ENCODE assay signal across 8 cellular contexts in genomic region chr12:117836999-117837736, GRCh38.
A peak's percentile ranks its signal among the peaks of the same experiment; 100 is the strongest.
DNase-seq lines count a peak whose midpoint lies in the region; ATAC-seq, FAIRE-seq and TF ChIP-seq lines count a peak whose summit lies in the region.

No MANE protein-coding gene starts in this region.

- POLR2A ChIA-PET in activated naive CD8-positive, alpha-beta T cell treated with anti-CD3 and anti-CD28 coated beads, Interleukin-2, amount 10 ng/mL, durations not matched to agents 7 days and 5 days (lab: Charles Lee), result no interaction called here

- intact Hi-C loops in cardiac septum (cut with DNase I), result loop anchor here (1.0 to 10.0 kb wide), 4 partner anchors 252 to 624 kb away; no protein-coding TSS in a partner anchor

- no peak overlapping the region for H3K4me3 Mint-ChIP-seq in activated naive CD8-positive, alpha-beta T cell treated with anti-CD3 and anti-CD28 coated beads, Interleukin-2, amount 10 ng/mL, durations not matched to agents 7 days and 5 days
- H3K4me3 Mint-ChIP-seq in progenitor cell of endocrine pancreas (ENCODE audit: low read depth), result no peak overlapping the region

- no peaks in the 10 kb centered on the region for H3K9me3 Mint-ChIP-seq in activated naive CD8-positive, alpha-beta T cell treated with anti-CD3 and anti-CD28 coated beads, Interleukin-2, amount 10 ng/mL, durations not matched to agents 7 days and 5 days
- no peaks in the 10 kb centered on the region for H3K9me3 Mint-ChIP-seq in progenitor cell of endocrine pancreas (ENCODE audit: low read depth)

- peak; percentile 90 for ATAC-seq in SK-N-SH treated with all-trans-retinoic acid at 6 μM for 48 hours
- peak; percentile 68 for ATAC-seq in activated naive CD8-positive, alpha-beta T cell treated with anti-CD3 and anti-CD28 coated beads, Interleukin-2, amount 10 ng/mL, durations not matched to agents 7 days and 5 days (ENCODE audit: low read depth)

- H3K27ac Mint-ChIP-seq in activated naive CD8-positive, alpha-beta T cell treated with anti-CD3 and anti-CD28 coated beads, Interleukin-2, amount 10 ng/mL, durations not matched to agents 7 days and 5 days, result no peak overlapping the region
- no peak overlapping the region for H3K27ac Mint-ChIP-seq in progenitor cell of endocrine pancreas

- in situ Hi-C loops in ACHN (cut with HindIII; ENCODE audit: low pct_ligation_motif_present, low pct_unique_long_range_greater_than_20kb, low sequenced_read_pairs), result loop anchor here (25.0 kb wide), 3 partner anchors 150 to 475 kb away; partner anchors contain the start of gene NOS1

- no peaks in the 10 kb centered on the region for H3K36me3 Mint-ChIP-seq in activated naive CD8-positive, alpha-beta T cell treated with anti-CD3 and anti-CD28 coated beads, Interleukin-2, amount 10 ng/mL, durations not matched to agents 7 days and 5 days
- H3K36me3 Mint-ChIP-seq in progenitor cell of endocrine pancreas (ENCODE audit: insufficient read depth), result no peaks in the 10 kb centered on the region

- TF ChIP-seq CTCF in progenitor cell of endocrine pancreas (IDR thresholded peaks at IDR 0.05; ENCODE audit: unreplicated experiment), result peak; percentile 100

- peaks cover 5% of the 10 kb centered on the region for H3K27me3 Mint-ChIP-seq in activated naive CD8-positive, alpha-beta T cell treated with anti-CD3 and anti-CD28 coated beads, Interleukin-2, amount 10 ng/mL, durations not matched to agents 7 days and 5 days
- H3K27me3 Mint-ChIP-seq in progenitor cell of endocrine pancreas, result peaks cover 23% of the 10 kb centered on the region

- peak; percentile 88 for DNase-seq in ACHN
- DNase-seq in GM18507 (ENCODE audit: extremely low spot score, insufficient read length, low read depth), result no peak
- peak; percentile 52 for DNase-seq in LHCN-M2 (ENCODE audit: low read depth)
- DNase-seq in activated naive CD8-positive, alpha-beta T cell treated with anti-CD3 and anti-CD28 coated beads, Interleukin-2, amount 10 ng/mL, durations not matched to agents 7 days and 5 days, result peak; percentile 77
- DNase-seq in cardiac septum (ENCODE audit: low spot score), result peak; percentile 82
- peak; percentile 76 for DNase-seq in progenitor cell of endocrine pancreas (ENCODE audit: low spot score, unreplicated experiment)
- DNase-seq in ureter (ENCODE audit: low spot score), result peak; percentile 82

- FAIRE-seq in GM18507 (lab: Jason Lieb, UNC), result peak; percentile 83

- H3K4me1 Mint-ChIP-seq in activated naive CD8-positive, alpha-beta T cell treated with anti-CD3 and anti-CD28 coated beads, Interleukin-2, amount 10 ng/mL, durations not matched to agents 7 days and 5 days, result peaks cover 3% of the 10 kb centered on the region
- no peaks in the 10 kb centered on the region for H3K4me1 Mint-ChIP-seq in progenitor cell of endocrine pancreas (ENCODE audit: low read depth)

TF ChIP-seq in SK-N-SH treated with all-trans-retinoic acid at 6 μM for 48 hours, 23 proteins besides CTCF, POLR2A, EP300 and RAD21 (continues in another document):
- TF ChIP-seq CSRNP3 (CRISPR knock-in tag; IDR thresholded peaks at IDR 0.05) (no peak), TSHZ2 (CRISPR knock-in tag; IDR thresholded peaks at IDR 0.05) (no peak), TOX (CRISPR knock-in tag; IDR thresholded peaks at IDR 0.05; ENCODE audit: borderline replicate concordance) (no peak), ZC3H10 (CRISPR knock-in tag; IDR thresholded peaks at IDR 0.05) (no peak), ZNF70 (CRISPR knock-in tag; IDR thresholded peaks at IDR 0.05) (no peak), PATZ1 (CRISPR knock-in tag; IDR thresholded peaks at IDR 0.05; ENCODE audit: borderline replicate concordance) (no peak), CSDC2 (CRISPR knock-in tag; IDR thresholded peaks at IDR 0.05) (no peak), OSR1 (CRISPR knock-in tag; IDR thresholded peaks at IDR 0.05) (no peak), ZFP30 (CRISPR knock-in tag; IDR thresholded peaks at IDR 0.05) (no peak), ESRRG (CRISPR knock-in tag; IDR thresholded peaks at IDR 0.05) (no peak), ARNTL (CRISPR knock-in tag; IDR thresholded peaks at IDR 0.05; ENCODE audit: borderline replicate concordance, low read depth) (no peak), ISL1 (CRISPR knock-in tag; IDR thresholded peaks at IDR 0.05) (no peak), CREB5 (CRISPR knock-in tag; IDR thresholded peaks at IDR 0.05; ENCODE audit: low read depth) (no peak), RARB (CRISPR knock-in tag; IDR thresholded peaks at IDR 0.05) (no peak), ZFP3 (CRISPR knock-in tag; IDR thresholded peaks at IDR 0.05) (no peak), POU6F1 (CRISPR knock-in tag; IDR thresholded peaks at IDR 0.05; ENCODE audit: borderline replicate concordance, low read depth) (no peak), PPARA (CRISPR knock-in tag; IDR thresholded peaks at IDR 0.05; ENCODE audit: borderline replicate concordance) (no peak)
